ENCODE assay signal across 25 cellular contexts in the genomic region with DNA sequence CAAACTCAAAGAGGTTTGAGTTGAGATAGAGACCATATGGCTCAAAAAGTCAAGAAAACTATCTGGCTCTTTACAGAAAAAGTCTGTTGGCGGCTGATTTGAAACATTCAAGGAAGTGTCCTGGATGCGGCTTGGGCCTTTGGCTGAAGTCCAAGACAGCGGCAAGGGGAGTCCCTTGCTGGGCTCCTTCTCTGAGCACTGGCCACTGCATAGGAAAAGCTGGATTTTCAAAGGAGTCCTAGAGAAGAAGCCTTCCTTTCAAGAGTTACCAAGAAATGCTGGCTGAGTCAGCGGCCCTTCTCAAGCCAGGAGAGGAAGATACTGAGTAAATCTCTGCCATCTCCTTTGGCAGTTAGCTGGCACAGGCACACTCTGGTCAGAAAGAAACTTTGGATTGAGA. TPM values are rescaled to one million over a fixed set of nuclear protein-coding genes. Genes with fewer than 3 reads are reported as not detected.
DNase-seq lines count a peak whose midpoint lies in the region; ATAC-seq and TF ChIP-seq lines count a peak whose summit lies in the region.
"Had no signal": no experiment of that assay in that cellular context is flagged by ENCODE, and none has a peak within 500 bp of the region (broad histone marks: within the 10 kb centered on the region; RNA-seq: fewer than 3 reads in every experiment).

No MANE protein-coding gene starts in this region.

- no peaks in the 10 kb centered on the region for H3K9me3 ChIP-seq in SK-N-SH
- H3K9me3 ChIP-seq in colonic mucosa = no peaks in the 10 kb centered on the region
- H3K9me3 ChIP-seq: esophagus squamous epithelium, transverse colon had no signal

- H3K9me2 ChIP-seq in SK-N-SH = no peaks in the 10 kb centered on the region

- no peak overlapping the region for H3K27ac Mint-ChIP-seq in activated naive CD8-positive, alpha-beta T cell treated with anti-CD3 and anti-CD28 coated beads for 36 hours
- H3K27ac Mint-ChIP-seq: activated naive CD4-positive, alpha-beta T cell treated with anti-CD3 and anti-CD28 coated beads, Interleukin-2, amount 50 U/mL, for 24 hours; activated T-cell treated with anti-CD3 and anti-CD28 coated beads, Interleukin-2, amount 50 U/mL, for 72 hours; effector memory CD8-positive, alpha-beta T cell; mesothelial cell of epicardium; naive thymus-derived CD8-positive, alpha-beta T cell had no signal

- CTCF ChIA-PET in SK-N-SH (lab: Yijun Ruan, JAX) = interaction anchor here (1.7 kb wide), 1 partner anchor 84 kb away, joined by 4 read pairs; no protein-coding TSS in a partner anchor

- no peaks in the 10 kb centered on the region for H3K4me1 Mint-ChIP-seq in activated naive CD8-positive, alpha-beta T cell treated with anti-CD3 and anti-CD28 coated beads for 36 hours
- H3K4me1 Mint-ChIP-seq: activated naive CD4-positive, alpha-beta T cell treated with anti-CD3 and anti-CD28 coated beads, Interleukin-2, amount 50 U/mL, for 24 hours; mesothelial cell of epicardium had no signal

- intact Hi-C loops in colonic mucosa (cut with DNase I) = no loop called here

- POLR2A ChIA-PET in SK-N-SH (lab: Yijun Ruan, JAX) = no interaction called here

- H3K27ac ChIP-seq in SK-N-SH (ENCODE audit: low read depth in 2 of 2, low read length in 1 of 2) = no peak overlapping the region; a peak in 1 of 4 replicates
- H3K27ac ChIP-seq in colonic mucosa = no peak overlapping the region
- H3K27ac ChIP-seq: esophagus squamous epithelium, transverse colon had no signal

- H3K27me3 Mint-ChIP-seq in activated naive CD8-positive, alpha-beta T cell treated with anti-CD3 and anti-CD28 coated beads for 36 hours = no peaks in the 10 kb centered on the region
- H3K27me3 Mint-ChIP-seq: activated naive CD4-positive, alpha-beta T cell treated with anti-CD3 and anti-CD28 coated beads, Interleukin-2, amount 50 U/mL, for 24 hours had no signal

- H3K4me3 Mint-ChIP-seq in activated naive CD8-positive, alpha-beta T cell treated with anti-CD3 and anti-CD28 coated beads for 36 hours = no peak overlapping the region
- H3K4me3 Mint-ChIP-seq: activated naive CD4-positive, alpha-beta T cell treated with anti-CD3 and anti-CD28 coated beads, Interleukin-2, amount 50 U/mL, for 24 hours; activated T-cell treated with anti-CD3 and anti-CD28 coated beads, Interleukin-2, amount 50 U/mL, for 72 hours; effector memory CD8-positive, alpha-beta T cell; mesothelial cell of epicardium; naive thymus-derived CD8-positive, alpha-beta T cell had no signal

- H3K36me3 ChIP-seq in SK-N-SH (replicated peaks in 1 of 2; ENCODE audit: control insufficient read depth in 1 of 2, insufficient read depth in 2 of 2, low read length in 1 of 2) (no peaks in the 10 kb centered on the region), colonic mucosa (no peaks in the 10 kb centered on the region)
- H3K36me3 ChIP-seq: esophagus squamous epithelium, transverse colon had no signal

- peaks cover 4% of the 10 kb centered on the region for H3F3A ChIP-seq in SK-N-SH (replicated peaks; ENCODE audit: insufficient read depth)

- DNase-seq in M059J (ENCODE audit: low read depth) (peak; percentile 60), SK-N-SH (no peak), dermis blood vessel endothelial cell (peak; percentile 59), pons (ENCODE audit: low spot score) (peak; percentile 17), colonic mucosa (no peak)
- no peak for DNase-seq in activated naive CD8-positive, alpha-beta T cell treated with anti-CD3 and anti-CD28 coated beads for 36 hours
- DNase-seq: activated CD4-positive, alpha-beta T cell treated with anti-CD3 and anti-CD28 coated beads for 4 hours; activated T-cell treated with anti-CD3 and anti-CD28 coated beads, Interleukin-2, amount 50 U/mL, for 72 hours; DND-41; effector memory CD8-positive, alpha-beta T cell; esophagus squamous epithelium; GOT3; left colon; naive thymus-derived CD8-positive, alpha-beta T cell; NCI-H1436 treated with DMSO at 0.1 percent for 48 hours; NCI-H526; stimulated activated CD4-positive, alpha-beta T cell treated with anti-CD3 and anti-CD28 coated beads, Interleukin-12 subunit alpha, Interleukin-12 subunit beta, amount 100 ng/mL, for 4 hours; stimulated activated CD4-positive, alpha-beta T cell treated with anti-CD3 and anti-CD28 coated beads, Interleukin-4, amount 100 ng/mL, for 4 hours; stimulated activated naive CD8-positive, alpha-beta T cell treated with anti-CD3 and anti-CD28 coated beads, Interleukin-15, Interleukin-2, amounts not matched to agents 100 U/mL and 50 U/mL, for 24 hours; SW 1271; transverse colon had no signal

- H3K9ac ChIP-seq in SK-N-SH = no peak overlapping the region
- H3K9ac ChIP-seq in colonic mucosa (ENCODE audit: low read depth in 2 of 2, low read length in 2 of 2) = no peak overlapping the region

- no peak overlapping the region for H3K4me2 ChIP-seq in SK-N-SH

- no peak for ATAC-seq in HG02970 (IDR thresholded peaks at IDR 0.05; ENCODE audit: low FRiP score, unreplicated experiment)
- ATAC-seq: activated T-cell treated with anti-CD3 and anti-CD28 coated beads, Interleukin-2, amount 50 U/mL, for 72 hours; effector memory CD8-positive, alpha-beta T cell; left colon; naive thymus-derived CD8-positive, alpha-beta T cell; Right ventricle myocardium inferior; stimulated activated naive CD8-positive, alpha-beta T cell treated with anti-CD3 and anti-CD28 coated beads, Interleukin-15, Interleukin-2, amounts not matched to agents 100 U/mL and 50 U/mL, for 24 hours had no signal

- no peaks in the 10 kb centered on the region for H3K36me3 Mint-ChIP-seq in activated naive CD8-positive, alpha-beta T cell treated with anti-CD3 and anti-CD28 coated beads for 36 hours
- H3K36me3 Mint-ChIP-seq: activated naive CD4-positive, alpha-beta T cell treated with anti-CD3 and anti-CD28 coated beads, Interleukin-2, amount 50 U/mL, for 24 hours; mesothelial cell of epicardium; naive thymus-derived CD8-positive, alpha-beta T cell had no signal

- H3K27me3 ChIP-seq in SK-N-SH (ENCODE audit: insufficient read depth) (peaks cover 31% of the 10 kb centered on the region), colonic mucosa (no peaks in the 10 kb centered on the region)
- H3K27me3 ChIP-seq: esophagus squamous epithelium, transverse colon had no signal

- no peaks in the 10 kb centered on the region for H3K79me2 ChIP-seq in SK-N-SH (ENCODE audit: insufficient read depth)

- no peak overlapping the region for H3K4me3 ChIP-seq in SK-N-SH (ENCODE audit: low read depth in 2 of 2, low read length in 1 of 2)
- no peak overlapping the region for H3K4me3 ChIP-seq in colonic mucosa
- H3K4me3 ChIP-seq: esophagus squamous epithelium, transverse colon had no signal

- H2AFZ ChIP-seq in SK-N-SH (ENCODE audit: low read depth) = no peak overlapping the region

- no peak for TF ChIP-seq RAD21 in SK-N-SH (IDR thresholded peaks at IDR 0.05; ENCODE audit: low read length)

- WGBS in SK-N-SH (ENCODE audit: low lambda C conversion rate) = 19% methylated on average over 4 of the region's 4 CpGs

- H3K4me1 ChIP-seq in SK-N-SH (ENCODE audit: control insufficient read depth in 1 of 2, insufficient read depth in 2 of 2, low read depth in 1 of 2, low read length in 1 of 2) = peaks cover 7 to 21% of the 10 kb centered on the region in 2 experiments; a peak in 2 of 4 replicates
- no peaks in the 10 kb centered on the region for H3K4me1 ChIP-seq in colonic mucosa
- H3K4me1 ChIP-seq: esophagus squamous epithelium, transverse colon had no signal

- TF ChIP-seq EP300 in SK-N-SH (IDR thresholded peaks at IDR 0.05; ENCODE audit: borderline replicate concordance in 1 of 2, low read depth in 1 of 2, low read length in 1 of 2) = no peak

- TF ChIP-seq CTCF in SK-N-SH (IDR thresholded peaks at IDR 0.05) (no peak), colonic mucosa (IDR thresholded peaks at IDR 0.05) (no peak)

- no peaks in the 10 kb centered on the region for H3K9me3 Mint-ChIP-seq in activated naive CD8-positive, alpha-beta T cell treated with anti-CD3 and anti-CD28 coated beads for 36 hours
- H3K9me3 Mint-ChIP-seq: activated naive CD4-positive, alpha-beta T cell treated with anti-CD3 and anti-CD28 coated beads, Interleukin-2, amount 50 U/mL, for 24 hours; activated T-cell treated with anti-CD3 and anti-CD28 coated beads, Interleukin-2, amount 50 U/mL, for 72 hours; effector memory CD8-positive, alpha-beta T cell had no signal

- no peaks in the 10 kb centered on the region for H4K20me1 ChIP-seq in SK-N-SH (ENCODE audit: insufficient read depth)

TF ChIP-seq in SK-N-SH, 30 proteins besides CTCF, POLR2A, EP300 and RAD21:
- TF ChIP-seq, protein P1, sequence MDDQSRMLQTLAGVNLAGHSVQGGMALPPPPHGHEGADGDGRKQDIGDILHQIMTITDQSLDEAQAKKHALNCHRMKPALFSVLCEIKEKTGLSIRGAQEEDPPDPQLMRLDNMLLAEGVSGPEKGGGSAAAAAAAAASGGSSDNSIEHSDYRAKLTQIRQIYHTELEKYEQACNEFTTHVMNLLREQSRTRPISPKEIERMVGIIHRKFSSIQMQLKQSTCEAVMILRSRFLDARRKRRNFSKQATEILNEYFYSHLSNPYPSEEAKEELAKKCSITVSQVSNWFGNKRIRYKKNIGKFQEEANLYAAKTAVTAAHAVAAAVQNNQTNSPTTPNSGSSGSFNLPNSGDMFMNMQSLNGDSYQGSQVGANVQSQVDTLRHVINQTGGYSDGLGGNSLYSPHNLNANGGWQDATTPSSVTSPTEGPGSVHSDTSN (IDR thresholded peaks at IDR 0.05) = peak; percentile 46; the same call in 1 of the 2 replicates
- TF ChIP-seq TCF12 (IDR thresholded peaks at IDR 0.05) (peak; percentile 15; the same call in 1 of the 2 replicates), NFIC (IDR thresholded peaks at IDR 0.05; ENCODE audit: borderline replicate concordance) (peak; percentile 52; the same call in 1 of the 2 replicates), ELF1 (IDR thresholded peaks at IDR 0.05) (no peak)
TF ChIP-seq in SK-N-SH: peak in this region for 3.

RNA-seq across cellular contexts. Expression of gene APLN, which starts 12.1 kb away (rescaled TPM):
- 1.9 and 2.1 TPM in 2 replicates for total RNA-seq in M059J (2014; rRNA removed; shearing (Covaris generic))
- 0.71 and 0.82 TPM in 2 replicates for polyA plus RNA-seq in SK-N-SH (2012; rRNA removed)
- polyA plus RNA-seq in SK-N-SH (2012; cell fraction: cytosol; rRNA removed) = 0.41 and 0.75 TPM in 2 replicates
- polyA plus RNA-seq in SK-N-SH (2012; cell fraction: nucleus; rRNA removed) = 0.31 and 0.47 TPM in 2 replicates
- total RNA-seq in dermis blood vessel endothelial cell (58.9 and 124 TPM in 2 replicates), colonic mucosa (1 to 10 TPM in 1 of 2 donors, under 1 TPM in 1; 0.15 to 2.7 TPM)
- total RNA-seq in activated naive CD8-positive, alpha-beta T cell treated with anti-CD3 and anti-CD28 coated beads for 36 hours = 1 to 10 TPM; 2.4 to 2.6 TPM
- total RNA-seq: naive thymus-derived CD8-positive, alpha-beta T cell; transverse colon had no signal
- polyA plus RNA-seq: naive thymus-derived CD8-positive, alpha-beta T cell had no signal

Comparison
In these comparisons a context has a peak if more than half of its experiments do, and no peak if none do; other contexts are left out.
1. DNase-seq: peak in M059J (single experiment), dermis blood vessel endothelial cell (single experiment) and pons (single experiment); none in SK-N-SH (single experiment), colonic mucosa (single experiment) and activated naive CD8-positive, alpha-beta T cell treated with anti-CD3 and anti-CD28 coated beads for 36 hours (single experiment).
2. RNA of gene APLN, which starts 12.1 kb away (total RNA-seq): 58.9 to 124 TPM in dermis blood vessel endothelial cell; 0.15 to 2.7 TPM in colonic mucosa, 2.4 to 2.6 TPM in activated naive CD8-positive, alpha-beta T cell treated with anti-CD3 and anti-CD28 coated beads for 36 hours and 1.9 to 2.1 TPM in M059J; every median in the first group is over 10 times any median in the second.